1 cellular context compared by ENCODE assay signal in the genomic region with DNA sequence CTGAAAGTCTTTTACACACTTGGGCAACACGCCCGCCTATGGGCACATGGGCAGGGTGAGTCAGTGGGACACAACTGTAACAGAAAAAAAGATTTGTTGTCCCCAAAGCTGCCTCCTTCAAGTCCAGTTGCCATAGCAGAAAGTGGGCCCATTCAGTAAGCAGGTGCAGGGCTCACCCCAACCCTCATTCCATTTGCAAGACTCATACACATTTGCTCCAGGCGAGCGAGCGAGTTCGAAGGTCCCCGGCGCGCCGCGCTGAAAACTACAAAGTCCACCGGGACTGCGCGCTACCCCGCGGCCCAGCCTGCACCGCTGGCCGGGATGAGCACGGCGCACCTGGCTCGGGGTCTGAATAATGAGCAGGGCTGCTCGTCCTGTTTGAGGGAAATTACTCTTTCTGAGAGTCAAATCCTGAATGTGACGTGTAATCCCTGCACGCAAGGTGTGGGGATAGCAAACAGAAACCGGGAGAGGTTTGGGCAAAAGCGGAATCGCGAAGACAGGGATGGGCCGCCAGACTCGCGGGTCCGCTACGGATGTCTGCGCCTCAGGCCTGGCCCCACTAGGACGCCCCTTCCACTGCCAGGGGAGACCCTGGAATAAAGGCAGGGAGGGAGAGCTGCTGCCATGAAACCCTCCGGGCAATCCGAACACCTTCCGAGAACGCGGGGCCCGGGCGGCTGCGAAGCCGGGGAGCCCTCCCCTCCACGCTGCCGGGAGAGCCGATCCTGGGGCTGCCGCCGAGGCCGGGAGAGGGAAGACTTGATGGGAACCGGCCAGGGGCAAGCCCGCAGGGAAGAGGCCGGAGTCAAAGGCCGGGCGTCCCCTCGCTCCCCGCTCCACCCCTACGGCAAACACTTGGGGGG.
A peak's percentile ranks its signal among the peaks of the same experiment; 100 is the strongest.
TF ChIP-seq lines count a peak whose summit lies in the region.

No MANE protein-coding gene starts in this region.

TF ChIP-seq in H1, 55 proteins besides CTCF, POLR2A, EP300 and RAD21 (continued from another document):
- no peak for TF ChIP-seq KDM5A (IDR thresholded peaks at IDR 0.05; ENCODE audit: low read length)
- TF ChIP-seq TAF1 (IDR thresholded peaks at IDR 0.05; ENCODE audit: low read depth, low read length): peak; percentile 49; the same call in 1 of the 2 replicates
- peak; percentile 97; the same call in 1 of the 2 replicates for TF ChIP-seq RBBP5 (IDR thresholded peaks at IDR 0.05; ENCODE audit: borderline replicate concordance, low read depth, low read length)
- TF ChIP-seq SRF (IDR thresholded peaks at IDR 0.05; ENCODE audit: low read depth, low read length): no peak
- no peak for TF ChIP-seq RFX5 (IDR thresholded peaks at IDR 0.05; ENCODE audit: borderline replicate concordance, low read depth, low read length)
- TF ChIP-seq, protein P1, sequence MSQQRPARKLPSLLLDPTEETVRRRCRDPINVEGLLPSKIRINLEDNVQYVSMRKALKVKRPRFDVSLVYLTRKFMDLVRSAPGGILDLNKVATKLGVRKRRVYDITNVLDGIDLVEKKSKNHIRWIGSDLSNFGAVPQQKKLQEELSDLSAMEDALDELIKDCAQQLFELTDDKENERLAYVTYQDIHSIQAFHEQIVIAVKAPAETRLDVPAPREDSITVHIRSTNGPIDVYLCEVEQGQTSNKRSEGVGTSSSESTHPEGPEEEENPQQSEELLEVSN (IDR thresholded peaks at IDR 0.05): peak; percentile 17; the same call in 1 of the 2 replicates
- peak; percentile 70 for TF ChIP-seq KDM4A (IDR thresholded peaks at IDR 0.05; ENCODE audit: low read depth, low read length, severe bottlenecking)
- 0 out of 2 replicates have a peak, but pooled peaks have one; percentile 66 for TF ChIP-seq GABPA (IDR thresholded peaks at IDR 0.05; ENCODE audit: borderline replicate concordance, insufficient read depth, low read length)
- TF ChIP-seq CHD1 (IDR thresholded peaks at IDR 0.05; ENCODE audit: low read depth, low read length): no peak
- TF ChIP-seq, protein P2, sequence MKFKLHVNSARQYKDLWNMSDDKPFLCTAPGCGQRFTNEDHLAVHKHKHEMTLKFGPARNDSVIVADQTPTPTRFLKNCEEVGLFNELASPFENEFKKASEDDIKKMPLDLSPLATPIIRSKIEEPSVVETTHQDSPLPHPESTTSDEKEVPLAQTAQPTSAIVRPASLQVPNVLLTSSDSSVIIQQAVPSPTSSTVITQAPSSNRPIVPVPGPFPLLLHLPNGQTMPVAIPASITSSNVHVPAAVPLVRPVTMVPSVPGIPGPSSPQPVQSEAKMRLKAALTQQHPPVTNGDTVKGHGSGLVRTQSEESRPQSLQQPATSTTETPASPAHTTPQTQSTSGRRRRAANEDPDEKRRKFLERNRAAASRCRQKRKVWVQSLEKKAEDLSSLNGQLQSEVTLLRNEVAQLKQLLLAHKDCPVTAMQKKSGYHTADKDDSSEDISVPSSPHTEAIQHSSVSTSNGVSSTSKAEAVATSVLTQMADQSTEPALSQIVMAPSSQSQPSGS (IDR thresholded peaks at IDR 0.05; ENCODE audit: low read length): no peak
- TF ChIP-seq CTBP2 (IDR thresholded peaks at IDR 0.05; ENCODE audit: borderline replicate concordance, insufficient read depth, insufficient read length, low read length): peak; percentile 31
- peak; percentile 38; the same call in 1 of the 2 replicates for TF ChIP-seq SUZ12 (IDR thresholded peaks at IDR 0.05; ENCODE audit: low read length)
- 0 out of 4 replicates have a peak, but pooled peaks have one; percentile 12 to 63 for TF ChIP-seq SIN3A (conservative IDR thresholded peaks at IDR 0.05 in 1 of 2, IDR thresholded peaks at IDR 0.05 in 1 of 2; ENCODE audit: low read depth in 1 of 2, low read length in 2 of 2)
- TF ChIP-seq TCF12 (IDR thresholded peaks at IDR 0.05; ENCODE audit: low read depth, low read length): 0 out of 2 replicates have a peak, but pooled peaks have one; percentile 56
- TF ChIP-seq, protein P3, sequence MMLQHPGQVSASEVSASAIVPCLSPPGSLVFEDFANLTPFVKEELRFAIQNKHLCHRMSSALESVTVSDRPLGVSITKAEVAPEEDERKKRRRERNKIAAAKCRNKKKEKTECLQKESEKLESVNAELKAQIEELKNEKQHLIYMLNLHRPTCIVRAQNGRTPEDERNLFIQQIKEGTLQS (IDR thresholded peaks at IDR 0.05; ENCODE audit: insufficient read depth, low read depth, low read length): no peak
- no peak for TF ChIP-seq JUND (IDR thresholded peaks at IDR 0.05; ENCODE audit: low read length)
- peak; percentile 36 for TF ChIP-seq SAP30 (IDR thresholded peaks at IDR 0.05; ENCODE audit: insufficient read depth, insufficient replicate concordance, low read length)
